17 cellular contexts compared by ENCODE assay signal in genomic region chr2:238135601-238136150, GRCh38. TPM values are rescaled to one million over a fixed set of nuclear protein-coding genes. Genes with fewer than 3 reads are reported as not detected.
DNase-seq lines count a peak whose midpoint lies in the region; ATAC-seq and TF ChIP-seq lines count a peak whose summit lies in the region.
"Had no signal": no experiment of that assay in that cellular context is flagged by ENCODE, and none has a peak within 500 bp of the region (broad histone marks: within the 10 kb centered on the region; RNA-seq: fewer than 3 reads in every experiment).

No MANE protein-coding gene starts in this region.

- TF ChIP-seq POLR2A in gastrocnemius medialis (IDR thresholded peaks at IDR 0.05), result no peak

- H3K9me3 ChIP-seq in mucosa of descending colon (no peaks in the 10 kb centered on the region), gastrocnemius medialis (no peaks in the 10 kb centered on the region)
- H3K9me3 ChIP-seq: BLaER1, Caco-2 had no signal

- H3K4me3 Mint-ChIP-seq in natural killer cell treated with Interleukin-12 subunit alpha and Interleukin-12 subunit beta and Interleukin-15 and Interleukin-18, amount 100 ng/mL, for 72 hours, result no peak overlapping the region
- no peak overlapping the region for H3K4me3 Mint-ChIP-seq in natural killer cell
- H3K4me3 Mint-ChIP-seq: CD8-positive, alpha-beta memory T cell; HFFc6 had no signal

- H3K27me3 Mint-ChIP-seq in natural killer cell treated with Interleukin-12 subunit alpha and Interleukin-12 subunit beta and Interleukin-15 and Interleukin-18, amount 100 ng/mL, for 72 hours, result no peaks in the 10 kb centered on the region
- H3K27me3 Mint-ChIP-seq in natural killer cell (ENCODE audit: low read depth in 2 of 2), result no peaks in the 10 kb centered on the region

- H3K27me3 ChIP-seq in gastrocnemius medialis, result no peaks in the 10 kb centered on the region
- H3K27me3 ChIP-seq: BLaER1 had no signal

- peaks cover 2% of the 10 kb centered on the region for H3K4me1 ChIP-seq in mucosa of descending colon (ENCODE audit: low read depth)
- H3K4me1 ChIP-seq in gastrocnemius medialis, result peaks cover 39 to 47% of the 10 kb centered on the region in 2 donors
- H3K4me1 ChIP-seq: Caco-2 had no signal

- H3K9me3 Mint-ChIP-seq in natural killer cell treated with Interleukin-12 subunit alpha and Interleukin-12 subunit beta and Interleukin-15 and Interleukin-18, amount 100 ng/mL, for 72 hours, result no peaks in the 10 kb centered on the region
- H3K9me3 Mint-ChIP-seq in natural killer cell, result no peaks in the 10 kb centered on the region
- H3K9me3 Mint-ChIP-seq: CD8-positive, alpha-beta memory T cell; HFFc6 had no signal

- peak; percentile 54 for DNase-seq in natural killer cell treated with Interleukin-12 subunit alpha and Interleukin-12 subunit beta and Interleukin-15 and Interleukin-18, amount 100 ng/mL, for 72 hours (ENCODE audit: low spot score)
- DNase-seq in natural killer cell (no peak), mucosa of descending colon (peak in 2 of 3 donors; percentile 7 to 23), gastrocnemius medialis (peak in 1 of 2 donors; percentile 16), NCI-H1436 (lab: John Stamatoyannopoulos, UW) (no peak), cerebellar nuclear complex (lab: John Stamatoyannopoulos, UW) (no peak)
- DNase-seq: AML-193, Caco-2, DMS53, GF-D8, HCEC 1CT, HFFc6 had no signal

- H3K4me3 ChIP-seq in mucosa of descending colon (no peak overlapping the region), gastrocnemius medialis (peak overlapping the region in 1 of 4 donors; percentile 24)
- H3K4me3 ChIP-seq: BLaER1 had no signal

- in situ Hi-C loops in gastrocnemius medialis (cut with MboI; ENCODE audit: low sequenced_read_pairs in 4 of 4), result no loop called here

- no peak for ATAC-seq in natural killer cell treated with Interleukin-12 subunit alpha and Interleukin-12 subunit beta and Interleukin-15 and Interleukin-18, amount 100 ng/mL, for 72 hours
- no peak for ATAC-seq in natural killer cell
- no peak for ATAC-seq in mucosa of descending colon
- no peak for ATAC-seq in gastrocnemius medialis

- intact Hi-C loops in natural killer cell (cut with micrococcal nuclease) (no loop called here), mucosa of descending colon (cut with DNase I, micrococcal nuclease) (no loop called here), gastrocnemius medialis (cut with DNase I; ENCODE audit: low total_unique reads) (loop anchor here (1.0 to 5.0 kb wide), 3 partner anchors 74 to 239 kb away; partner anchors contain the start of gene SCLY)

- TF ChIP-seq CTCF in natural killer cell (IDR thresholded peaks at IDR 0.05), result no peak
- no peak for TF ChIP-seq CTCF in mucosa of descending colon (IDR thresholded peaks at IDR 0.05)
- no peak for TF ChIP-seq CTCF in gastrocnemius medialis (IDR thresholded peaks at IDR 0.05 in 4 of 5, conservative IDR thresholded peaks at IDR 0.05 in 1 of 5)

- peaks cover 0 to 2% of the 10 kb centered on the region in 2 donors for H3K4me1 Mint-ChIP-seq in natural killer cell treated with Interleukin-12 subunit alpha and Interleukin-12 subunit beta and Interleukin-15 and Interleukin-18, amount 100 ng/mL, for 72 hours (ENCODE audit: low read depth in 2 of 2)
- no peaks in the 10 kb centered on the region for H3K4me1 Mint-ChIP-seq in natural killer cell
- H3K4me1 Mint-ChIP-seq: CD8-positive, alpha-beta memory T cell had no signal

- H3K36me3 Mint-ChIP-seq in natural killer cell treated with Interleukin-12 subunit alpha and Interleukin-12 subunit beta and Interleukin-15 and Interleukin-18, amount 100 ng/mL, for 72 hours, result no peaks in the 10 kb centered on the region
- H3K36me3 Mint-ChIP-seq in natural killer cell, result no peaks in the 10 kb centered on the region
- H3K36me3 Mint-ChIP-seq: CD8-positive, alpha-beta memory T cell had no signal

- H3K36me3 ChIP-seq in mucosa of descending colon (ENCODE audit: low read depth) (no peaks in the 10 kb centered on the region), gastrocnemius medialis (peaks cover 0 to 1% of the 10 kb centered on the region in 2 donors)

- H3K27ac Mint-ChIP-seq in natural killer cell treated with Interleukin-12 subunit alpha and Interleukin-12 subunit beta and Interleukin-15 and Interleukin-18, amount 100 ng/mL, for 72 hours, result peak overlapping the region in 1 of 2 donors; percentile 33
- H3K27ac Mint-ChIP-seq in natural killer cell, result no peak overlapping the region
- H3K27ac Mint-ChIP-seq: HFFc6 had no signal

- H3K27ac ChIP-seq in gastrocnemius medialis, result peak overlapping the region; percentile 91 to 100 (median 98)
- H3K27ac ChIP-seq: HL-60 had no signal

RNA-seq across cellular contexts. Expression of gene KLHL30, which starts 2.8 kb away (rescaled TPM):
- total RNA-seq in natural killer cell treated with Interleukin-12 subunit alpha and Interleukin-12 subunit beta and Interleukin-15 and Interleukin-18, amount 100 ng/mL, for 72 hours, result not detected
- total RNA-seq in natural killer cell (not detected), mucosa of descending colon (1 to 10 TPM in 1 of 3 donors, under 1 TPM in 2; 0.17 to 1.1 (median 0.24) TPM), gastrocnemius medialis (100 to 1,000 TPM in 3 of 4 donors, 10 to 100 TPM in 1; 37.9 to 224 (median 142) TPM)
- total RNA-seq: A673; CD8-positive, alpha-beta memory T cell; H4 had no signal

RNA-seq across cellular contexts. Expression of gene ERFE, which starts 23.1 kb away (rescaled TPM):
- 1 to 10 TPM in 1 of 2 donors, under 1 TPM in 1; 0.20 to 3.8 TPM for total RNA-seq in natural killer cell treated with Interleukin-12 subunit alpha and Interleukin-12 subunit beta and Interleukin-15 and Interleukin-18, amount 100 ng/mL, for 72 hours
- total RNA-seq in natural killer cell (1 to 10 TPM in 2 of 3 donors, under 1 TPM in 1; 0.33 to 4.8 (median 4.3) TPM), mucosa of descending colon (under 1 TPM; 0.38 to 0.58 (median 0.51) TPM), gastrocnemius medialis (1 to 10 TPM in 2 of 4 donors, under 1 TPM in 2; 0.46 to 3.3 (median 1.3) TPM)

RNA-seq across cellular contexts. Expression of gene ESPNL, which starts 35.5 kb away (rescaled TPM):
- under 1 TPM in 1 of 2 donors, not detected in 1; 0.19 TPM for total RNA-seq in natural killer cell treated with Interleukin-12 subunit alpha and Interleukin-12 subunit beta and Interleukin-15 and Interleukin-18, amount 100 ng/mL, for 72 hours
- not detected for total RNA-seq in natural killer cell
- total RNA-seq in mucosa of descending colon, result under 1 TPM; 0.23 to 0.63 (median 0.47) TPM
- under 1 TPM in 1 of 4 donors, not detected in 3; 0.11 TPM for total RNA-seq in gastrocnemius medialis
- total RNA-seq: Caco-2; CD8-positive, alpha-beta memory T cell; H4 had no signal

Comparison
In these comparisons a context has a peak if more than half of its experiments do, and no peak if none do; other contexts are left out.
1. DNase-seq: peak in natural killer cell treated with Interleukin-12 subunit alpha and Interleukin-12 subunit beta and Interleukin-15 and Interleukin-18, amount 100 ng/mL, for 72 hours (single experiment) and mucosa of descending colon (2 of 3); none in natural killer cell (single experiment), NCI-H1436 (single experiment) and cerebellar nuclear complex (0 of 2).
2. RNA of gene KLHL30, which starts 2.8 kb away (total RNA-seq): 37.9 to 224 TPM in gastrocnemius medialis; 0.17 to 1.1 TPM in mucosa of descending colon, not detected in natural killer cell treated with Interleukin-12 subunit alpha and Interleukin-12 subunit beta and Interleukin-15 and Interleukin-18, amount 100 ng/mL, for 72 hours and not detected in natural killer cell; every median in the first group is over 10 times any median in the second.